ENCODE assay signal across 2 cellular contexts in genomic region chr1:16955186-16955585, GRCh38.
"Had no signal": no experiment of that assay in that cellular context is flagged by ENCODE, and none has a peak within 500 bp of the region (broad histone marks: within the 10 kb centered on the region; RNA-seq: fewer than 3 reads in every experiment).

No MANE protein-coding gene starts in this region.

- ATAC-seq: GM12878 had no signal

- DNase-seq: GDM1 had no signal

- H3K4me3 ChIP-seq: GM12878 had no signal
